Comparison of ENCODE assay signal across 1 cellular context in genomic region chr6:26103141-26103769, GRCh38.
TF ChIP-seq lines count a peak whose summit lies in the region.

No MANE protein-coding gene starts in this region.

TF ChIP-seq in K562, 482 proteins besides CTCF, POLR2A, EP300 and RAD21 (continued from another document and continues in another):
- no peak for TF ChIP-seq TRIM25 (IDR thresholded peaks at IDR 0.05; ENCODE audit: borderline replicate concordance)
- TF ChIP-seq ZKSCAN1 (IDR thresholded peaks at IDR 0.05; ENCODE audit: low read depth, low read length): no peak
- TF ChIP-seq ZFP30 (CRISPR knock-in tag; IDR thresholded peaks at IDR 0.05; ENCODE audit: borderline replicate concordance): no peak
- TF ChIP-seq RHOXF2B (CRISPR knock-in tag; conservative IDR thresholded peaks at IDR 0.05): no peak
- no peak for TF ChIP-seq HDAC1 (IDR thresholded peaks at IDR 0.05)
- no peak for TF ChIP-seq RBM39 (optimal IDR thresholded peaks at IDR 0.05; ENCODE audit: low read depth, low read length)
- TF ChIP-seq RBBP5 (IDR thresholded peaks at IDR 0.05; ENCODE audit: borderline replicate concordance, insufficient read depth, low read length, poor library complexity, severe bottlenecking): peak; percentile 7
- TF ChIP-seq PTBP1 (IDR thresholded peaks at IDR 0.05; ENCODE audit: low read depth, low read length): no peak
- TF ChIP-seq E2F1 (CRISPR knock-in tag; IDR thresholded peaks at IDR 0.05): no peak
- TF ChIP-seq SMARCA4 (IDR thresholded peaks at IDR 0.05): peak; percentile 72
- peak; percentile 40; the same call in 1 of the 2 replicates for TF ChIP-seq CGGBP1 (CRISPR knock-in tag; IDR thresholded peaks at IDR 0.05)
- peak; percentile 87 for TF ChIP-seq CHD1 (IDR thresholded peaks at IDR 0.05; ENCODE audit: low read length)
- TF ChIP-seq ZKSCAN8 (CRISPR knock-in tag; IDR thresholded peaks at IDR 0.05): peak; percentile 48; the same call in 1 of the 2 replicates
- TF ChIP-seq SRSF3 (IDR thresholded peaks at IDR 0.05; ENCODE audit: insufficient read depth, low read length): no peak
- peak; percentile 85 for TF ChIP-seq JUND (IDR thresholded peaks at IDR 0.05; ENCODE audit: borderline replicate concordance, low read depth, low read length)
- peak; percentile 85 for TF ChIP-seq JUND (tag; IDR thresholded peaks at IDR 0.05; ENCODE audit: borderline replicate concordance, low read depth, low read length)
- TF ChIP-seq ZKSCAN3 (CRISPR knock-in tag; IDR thresholded peaks at IDR 0.05): no peak
- TF ChIP-seq ZNF668 (CRISPR knock-in tag; IDR thresholded peaks at IDR 0.05): no peak
- no peak for TF ChIP-seq DMBX1 (CRISPR knock-in tag; IDR thresholded peaks at IDR 0.05; ENCODE audit: borderline replicate concordance)
- no peak for TF ChIP-seq ZNF778 (CRISPR knock-in tag; IDR thresholded peaks at IDR 0.05)
- no peak for TF ChIP-seq NFATC3 (IDR thresholded peaks at IDR 0.05)
- TF ChIP-seq YY1 (IDR thresholded peaks at IDR 0.05; ENCODE audit: borderline replicate concordance in 1 of 3, control insufficient read depth in 1 of 3, extremely low read depth in 1 of 3, insufficient read depth in 3 of 3, insufficient read length in 1 of 3, insufficient replicate concordance in 2 of 3, low read depth in 1 of 3, low read length in 2 of 3): no peak
- TF ChIP-seq XRCC5 (IDR thresholded peaks at IDR 0.05; ENCODE audit: low read depth, low read length): no peak
- no peak for TF ChIP-seq CLOCK (CRISPR knock-in tag; IDR thresholded peaks at IDR 0.05; ENCODE audit: borderline replicate concordance)
- TF ChIP-seq ZNF263 (CRISPR knock-in tag; IDR thresholded peaks at IDR 0.05; ENCODE audit: borderline replicate concordance): no peak
- TF ChIP-seq SFPQ (IDR thresholded peaks at IDR 0.05; ENCODE audit: low read depth, low read length): no peak
- no peak for TF ChIP-seq ZNF79 (CRISPR knock-in tag; IDR thresholded peaks at IDR 0.05; ENCODE audit: low read depth)
- TF ChIP-seq CXXC5 (CRISPR knock-in tag; IDR thresholded peaks at IDR 0.05): no peak
- TF ChIP-seq POLR3G (IDR thresholded peaks at IDR 0.05; ENCODE audit: extremely low read depth, insufficient read length, insufficient replicate concordance): no peak
- TF ChIP-seq BDP1 (IDR thresholded peaks at IDR 0.05; ENCODE audit: insufficient read depth, insufficient read length): no peak
- peak; percentile 8; the same call in 1 of the 2 replicates for TF ChIP-seq ZNF75A (CRISPR knock-in tag; IDR thresholded peaks at IDR 0.05)
- no peak for TF ChIP-seq TBL1XR1 (IDR thresholded peaks at IDR 0.05; ENCODE audit: low read length in 2 of 2)
- TF ChIP-seq CREB3L1 (IDR thresholded peaks at IDR 0.05; ENCODE audit: borderline replicate concordance, low read depth): no peak
- no peak for TF ChIP-seq NR1H2 (CRISPR knock-in tag; IDR thresholded peaks at IDR 0.05)
- TF ChIP-seq EGR1 (conservative IDR thresholded peaks at IDR 0.05): no peak
- TF ChIP-seq CBFB (CRISPR knock-in tag; IDR thresholded peaks at IDR 0.05): no peak
- no peak for TF ChIP-seq CREB5 (CRISPR knock-in tag; IDR thresholded peaks at IDR 0.05)
- TF ChIP-seq MYNN (IDR thresholded peaks at IDR 0.05): no peak
- no peak for TF ChIP-seq MYNN (CRISPR knock-in tag; IDR thresholded peaks at IDR 0.05)
- TF ChIP-seq PKNOX1 (IDR thresholded peaks at IDR 0.05): peak; percentile 92; the same call in 1 of the 2 replicates
- no peak for TF ChIP-seq ESRRB (CRISPR knock-in tag; IDR thresholded peaks at IDR 0.05; ENCODE audit: borderline replicate concordance)
- TF ChIP-seq PBX2 (CRISPR knock-in tag; IDR thresholded peaks at IDR 0.05; ENCODE audit: low read depth): no peak
- peak; percentile 59 for TF ChIP-seq PBX2 (tag; conservative IDR thresholded peaks at IDR 0.05; ENCODE audit: low read depth)
- TF ChIP-seq THRA (IDR thresholded peaks at IDR 0.05): no peak
- TF ChIP-seq MAX (CRISPR knock-in tag; IDR thresholded peaks at IDR 0.05): no peak
- no peak for TF ChIP-seq FOXK2 (conservative IDR thresholded peaks at IDR 0.05 in 1 of 2, IDR thresholded peaks at IDR 0.05 in 1 of 2; ENCODE audit: low read depth in 2 of 2)
- TF ChIP-seq GMEB1 (CRISPR knock-in tag; IDR thresholded peaks at IDR 0.05): no peak
- no peak for TF ChIP-seq HDGF (IDR thresholded peaks at IDR 0.05)
